ENCODE assay signal across 13 cellular contexts in genomic region chr7:26038201-26038990, GRCh38.
"Had no signal": no experiment of that assay in that cellular context is flagged by ENCODE, and none has a peak within 500 bp of the region (broad histone marks: within the 10 kb centered on the region; RNA-seq: fewer than 3 reads in every experiment).

No MANE protein-coding gene starts in this region.

- DNase-seq: activated CD8-positive, alpha-beta memory T cell treated with anti-CD3 and anti-CD28 coated beads, Interleukin-2, amount 50 U/mL, for 48 hours; activated CD8-positive, alpha-beta T cell treated with anti-CD3 and anti-CD28 coated beads for 36 hours; activated naive CD4-positive, alpha-beta T cell treated with anti-CD3 and anti-CD28 coated beads for 36 hours; central memory CD4-positive, alpha-beta T cell; cortex of kidney; effector CD8-positive, alpha-beta T cell; gastrocnemius medialis; mesendoderm; right lobe of liver; stimulated activated CD4-positive, alpha-beta T cell treated with anti-CD3 and anti-CD28 coated beads, Interleukin-1b, Interleukin-23, amount 100 ng/mL, for 48 hours; T-helper 9 cell had no signal

- H2AFZ ChIP-seq: parathyroid adenoma had no signal

- H3K4me3 Mint-ChIP-seq: activated CD8-positive, alpha-beta T cell treated with anti-CD3 and anti-CD28 coated beads for 36 hours; activated naive CD4-positive, alpha-beta T cell treated with anti-CD3 and anti-CD28 coated beads for 36 hours; type B pancreatic cell had no signal

- H3K9me3 Mint-ChIP-seq: activated naive CD4-positive, alpha-beta T cell treated with anti-CD3 and anti-CD28 coated beads for 36 hours had no signal

- H3K27ac Mint-ChIP-seq: activated CD8-positive, alpha-beta T cell treated with anti-CD3 and anti-CD28 coated beads for 36 hours; activated naive CD4-positive, alpha-beta T cell treated with anti-CD3 and anti-CD28 coated beads for 36 hours; type B pancreatic cell had no signal

- H3K79me2 ChIP-seq: parathyroid adenoma had no signal

- H3K36me3 ChIP-seq: gastrocnemius medialis, right lobe of liver had no signal

- ATAC-seq: activated CD8-positive, alpha-beta T cell treated with anti-CD3 and anti-CD28 coated beads for 36 hours; gastrocnemius medialis; right lobe of liver had no signal

- H3K36me3 Mint-ChIP-seq: type B pancreatic cell had no signal

- H3K27ac ChIP-seq: gastrocnemius medialis, parathyroid adenoma, right lobe of liver had no signal

- H3K27me3 ChIP-seq: gastrocnemius medialis, right lobe of liver had no signal

- H3K9ac ChIP-seq: parathyroid adenoma had no signal

- H3K4me3 ChIP-seq: gastrocnemius medialis, right lobe of liver had no signal

- H3K4me1 ChIP-seq: gastrocnemius medialis, parathyroid adenoma, right lobe of liver had no signal

- H3K9me3 ChIP-seq: gastrocnemius medialis, right lobe of liver had no signal
